In the genomic region with DNA sequence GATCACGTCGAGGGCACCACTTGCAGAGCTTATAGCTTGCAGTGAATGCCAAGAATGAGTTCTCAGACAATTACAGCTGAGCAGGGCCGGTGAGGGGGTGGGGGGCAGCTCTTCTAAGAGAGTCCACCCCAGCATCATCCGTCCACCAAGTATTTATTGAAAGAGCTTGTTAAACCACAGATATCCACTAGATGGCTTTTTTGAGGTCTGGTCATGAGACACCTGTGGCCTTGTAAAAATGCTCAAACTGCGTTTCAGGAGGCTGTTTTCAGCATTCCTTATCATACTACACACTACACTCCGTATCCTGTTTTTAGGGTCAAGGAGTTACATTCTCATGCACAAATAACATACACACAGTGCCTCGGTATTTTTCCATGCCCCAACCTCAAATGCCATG, we compare ENCODE assay signal across 9 cellular contexts. TPM values are rescaled to one million over a fixed set of nuclear protein-coding genes. Genes with fewer than 3 reads are reported as not detected.
DNase-seq lines count a peak whose midpoint lies in the region; ATAC-seq and TF ChIP-seq lines count a peak whose summit lies in the region.
"Had no signal": no experiment of that assay in that cellular context is flagged by ENCODE, and none has a peak within 500 bp of the region (broad histone marks: within the 10 kb centered on the region; RNA-seq: fewer than 3 reads in every experiment).

No MANE protein-coding gene starts in this region.

- TF ChIP-seq POLR2A in GM18505 (IDR thresholded peaks at IDR 0.05; ENCODE audit: borderline replicate concordance, extremely low read depth, insufficient read depth, insufficient read length), result no peak

- no peak overlapping the region for H2AFZ ChIP-seq in KMS-11 (ENCODE audit: low read depth)

- H3K36me3 ChIP-seq in KMS-11 (ENCODE audit: insufficient read depth), result no peaks in the 10 kb centered on the region

- H3K27me3 ChIP-seq in KMS-11 (ENCODE audit: insufficient read depth, low read depth), result no peaks in the 10 kb centered on the region

- H3K9me3 Mint-ChIP-seq in osteocyte (ENCODE audit: unreplicated experiment), result peaks cover 11% of the 10 kb centered on the region
- peaks cover 13% of the 10 kb centered on the region for H3K9me3 Mint-ChIP-seq in natural killer cell treated with Interleukin-12 subunit alpha and Interleukin-12 subunit beta and Interleukin-15 and Interleukin-18, amount 100 ng/mL, for 72 hours

- no peak overlapping the region for H3K27ac ChIP-seq in KMS-11

- in situ Hi-C loops in GM13977 (cut with MboI; ENCODE audit: low pct_unique_long_range_greater_than_20kb, low sequenced_read_pairs, unreplicated experiment), result no loop called here

- TF ChIP-seq CTCF in GM13977 (IDR thresholded peaks at IDR 0.05; ENCODE audit: extremely low read depth, insufficient read depth, missing control alignments) (peak; percentile 36), KMS-11 (conservative IDR thresholded peaks at IDR 0.05; ENCODE audit: low read depth, low read length) (peak; percentile 77), osteocyte (IDR thresholded peaks at IDR 0.05) (peak; percentile 61)

- H4K20me1 ChIP-seq in KMS-11 (ENCODE audit: insufficient read depth), result no peaks in the 10 kb centered on the region

- no peak overlapping the region for H3K9ac ChIP-seq in KMS-11

- ATAC-seq in natural killer cell treated with Interleukin-12 subunit alpha and Interleukin-12 subunit beta and Interleukin-15 and Interleukin-18, amount 100 ng/mL, for 72 hours, result no peak
- ATAC-seq in GM18505 (IDR thresholded peaks at IDR 0.05; ENCODE audit: unreplicated experiment), result no peak
- no peak for ATAC-seq in GM21717 (IDR thresholded peaks at IDR 0.05; ENCODE audit: unreplicated experiment)

- H3K79me2 ChIP-seq in KMS-11 (ENCODE audit: insufficient read depth, low read depth), result no peaks in the 10 kb centered on the region

- DNase-seq in GM13977 (ENCODE audit: low spot score) (no peak), cerebellum (ENCODE audit: low spot score) (peak; percentile 4), osteocyte (ENCODE audit: extremely low spot score, unreplicated experiment) (no peak), HuH-7.5 (ENCODE audit: low spot score) (no peak)
- no peak for DNase-seq in natural killer cell treated with Interleukin-12 subunit alpha and Interleukin-12 subunit beta and Interleukin-15 and Interleukin-18, amount 100 ng/mL, for 72 hours (ENCODE audit: low spot score)

- H3K4me1 Mint-ChIP-seq in osteocyte (ENCODE audit: unreplicated experiment), result no peaks in the 10 kb centered on the region
- H3K4me1 Mint-ChIP-seq in natural killer cell treated with Interleukin-12 subunit alpha and Interleukin-12 subunit beta and Interleukin-15 and Interleukin-18, amount 100 ng/mL, for 72 hours (ENCODE audit: low read depth in 2 of 2), result peaks cover 0 to 2% of the 10 kb centered on the region in 2 donors

- no peak overlapping the region for H3K27ac Mint-ChIP-seq in osteocyte (ENCODE audit: unreplicated experiment)
- H3K27ac Mint-ChIP-seq in natural killer cell treated with Interleukin-12 subunit alpha and Interleukin-12 subunit beta and Interleukin-15 and Interleukin-18, amount 100 ng/mL, for 72 hours, result no peak overlapping the region
- H3K27ac Mint-ChIP-seq: dendritic cell treated with granulocyte-macrophage colony-stimulating factor and Interleukin-4, amounts not matched to agents 40 ng/mL and 50 ng/mL, for 4 days had no signal

- H3K36me3 Mint-ChIP-seq in osteocyte (ENCODE audit: unreplicated experiment), result peaks cover 63% of the 10 kb centered on the region
- peaks cover 53% of the 10 kb centered on the region for H3K36me3 Mint-ChIP-seq in natural killer cell treated with Interleukin-12 subunit alpha and Interleukin-12 subunit beta and Interleukin-15 and Interleukin-18, amount 100 ng/mL, for 72 hours

- peak overlapping the region; percentile 14; the same call in 1 of the 2 replicates for H3K4me2 ChIP-seq in KMS-11

- no peak overlapping the region for H3K4me3 Mint-ChIP-seq in osteocyte (ENCODE audit: unreplicated experiment)
- H3K4me3 Mint-ChIP-seq in natural killer cell treated with Interleukin-12 subunit alpha and Interleukin-12 subunit beta and Interleukin-15 and Interleukin-18, amount 100 ng/mL, for 72 hours, result no peak overlapping the region
- H3K4me3 Mint-ChIP-seq: dendritic cell treated with granulocyte-macrophage colony-stimulating factor and Interleukin-4, amounts not matched to agents 40 ng/mL and 50 ng/mL, for 4 days had no signal

- no peak overlapping the region for H3K4me3 ChIP-seq in KMS-11 (IDR thresholded peaks at IDR 0.05; ENCODE audit: insufficient read depth, low read depth, low read length)

- peaks cover 33% of the 10 kb centered on the region for H3K4me1 ChIP-seq in KMS-11 (ENCODE audit: low read depth, poor library complexity, severe bottlenecking)

- H3K27me3 Mint-ChIP-seq in osteocyte (ENCODE audit: unreplicated experiment), result no peaks in the 10 kb centered on the region
- H3K27me3 Mint-ChIP-seq in natural killer cell treated with Interleukin-12 subunit alpha and Interleukin-12 subunit beta and Interleukin-15 and Interleukin-18, amount 100 ng/mL, for 72 hours, result no peaks in the 10 kb centered on the region
- H3K27me3 Mint-ChIP-seq: dendritic cell treated with granulocyte-macrophage colony-stimulating factor and Interleukin-4, amounts not matched to agents 40 ng/mL and 50 ng/mL, for 4 days had no signal

RNA-seq across cellular contexts. Expression of a gene that starts 51.5 kb away (rescaled TPM):
- 51.6 TPM for total RNA-seq in cerebellum
- total RNA-seq in osteocyte, result 157 and 167 TPM in 2 replicates
- total RNA-seq in natural killer cell treated with Interleukin-12 subunit alpha and Interleukin-12 subunit beta and Interleukin-15 and Interleukin-18, amount 100 ng/mL, for 72 hours, result 10 to 100 TPM; 63.6 to 67.7 TPM
